In genomic region chr6:42471714-42472113, GRCh38 we compare ENCODE assay signal across 26 cellular contexts. TPM values are rescaled to one million over a fixed set of nuclear protein-coding genes. Genes with fewer than 3 reads are reported as not detected.
"Had no signal": no experiment of that assay in that cellular context is flagged by ENCODE, and none has a peak within 500 bp of the region (broad histone marks: within the 10 kb centered on the region; RNA-seq: fewer than 3 reads in every experiment).

No MANE protein-coding gene starts in this region.

- H3K27me3 ChIP-seq: colonic mucosa, gastrocnemius medialis, heart right ventricle, left lung had no signal

- H3K36me3 ChIP-seq: colonic mucosa, esophagus squamous epithelium, gastrocnemius medialis, heart right ventricle, left lung had no signal

- H3K4me1 ChIP-seq: colonic mucosa, esophagus squamous epithelium, gastrocnemius medialis, heart right ventricle, left lung had no signal

- DNase-seq: colonic mucosa; cortex of kidney; effector CD8-positive, alpha-beta T cell; effector memory CD8-positive, alpha-beta T cell; endodermal cell; erythroblast; esophagus squamous epithelium; foreskin fibroblast; foreskin melanocyte; gastrocnemius medialis; glutamatergic neuron; head of caudate nucleus; heart right ventricle; hippocampal formation; left cardiac atrium; left lung; left ventricle myocardium superior; mesenchymal stem cell; mucosa of descending colon; naive B cell had no signal

- H3K27ac ChIP-seq: colonic mucosa, epithelial cell of prostate, esophagus squamous epithelium, gastrocnemius medialis, heart right ventricle, left lung had no signal

- ATAC-seq: effector memory CD8-positive, alpha-beta T cell; esophagus mucosa; gastrocnemius medialis; heart right ventricle; left cardiac atrium; left lung; left ventricle myocardium superior; mucosa of descending colon had no signal

- H3K4me3 ChIP-seq: colonic mucosa, esophagus squamous epithelium, gastrocnemius medialis, heart right ventricle, left lung, lung, mucosa of descending colon had no signal

- H3K9me3 ChIP-seq: colonic mucosa, gastrocnemius medialis had no signal

- FAIRE-seq: endometrium, islet of Langerhans had no signal

RNA-seq across cellular contexts. Expression of gene TRERF1, which starts 20.0 kb away (rescaled TPM):
- total RNA-seq: dermis microvascular lymphatic vessel endothelial cell had no signal
